In genomic region chr12:49949866-49950265, GRCh38 we compare ENCODE assay signal across 35 cellular contexts. TPM values are rescaled to one million over a fixed set of nuclear protein-coding genes. Genes with fewer than 3 reads are reported as not detected.
"Had no signal": no experiment of that assay in that cellular context is flagged by ENCODE, and none has a peak within 500 bp of the region (broad histone marks: within the 10 kb centered on the region; RNA-seq: fewer than 3 reads in every experiment).

No MANE protein-coding gene starts in this region.

- H3K36me3 Mint-ChIP-seq: memory B cell; mesothelial cell of epicardium; naive B cell; natural killer cell treated with Interleukin-12 subunit alpha and Interleukin-12 subunit beta and Interleukin-15 and Interleukin-18, amount 100 ng/mL, for 72 hours; stimulated activated effector memory CD8-positive, alpha-beta T cell treated with anti-CD3 and anti-CD28 coated beads, Interleukin-12 subunit alpha, Interleukin-12 subunit beta, amount 100 ng/mL, for 72 hours; type B pancreatic cell had no signal

- H3K4me1 ChIP-seq: gastrocnemius medialis had no signal

- H3K4me3 Mint-ChIP-seq: endodermal cell; memory B cell; mesothelial cell of epicardium; naive B cell; natural killer cell treated with Interleukin-12 subunit alpha and Interleukin-12 subunit beta and Interleukin-15 and Interleukin-18, amount 100 ng/mL, for 72 hours; neural crest cell; stimulated activated effector memory CD8-positive, alpha-beta T cell treated with anti-CD3 and anti-CD28 coated beads, Interleukin-12 subunit alpha, Interleukin-12 subunit beta, amount 100 ng/mL, for 72 hours; type B pancreatic cell had no signal

- H3K27ac Mint-ChIP-seq: endodermal cell; memory B cell; mesothelial cell of epicardium; natural killer cell treated with Interleukin-12 subunit alpha and Interleukin-12 subunit beta and Interleukin-15 and Interleukin-18, amount 100 ng/mL, for 72 hours; progenitor cell of endocrine pancreas; stimulated activated effector memory CD8-positive, alpha-beta T cell treated with anti-CD3 and anti-CD28 coated beads, Interleukin-12 subunit alpha, Interleukin-12 subunit beta, amount 100 ng/mL, for 72 hours; type B pancreatic cell had no signal

- DNase-seq: effector CD4-positive, alpha-beta T cell; foreskin fibroblast; gastrocnemius medialis; naive B cell; pancreas; stimulated activated CD4-positive, alpha-beta T cell treated with anti-CD3 and anti-CD28 coated beads, Interleukin-2, amount 100 ng/mL, for 24 hours; stimulated activated CD4-positive, alpha-beta T cell treated with anti-CD3 and anti-CD28 coated beads, Interleukin-4, amount 100 ng/mL, for 24 hours; stimulated activated naive CD4-positive, alpha-beta T cell treated with Interleukin-2 at 50 U/mL for 16 hours; stomach; tibial artery had no signal

- FAIRE-seq: colon, keratinocyte, pancreas, urothelium cell line had no signal

- H3K36me3 ChIP-seq: gastrocnemius medialis, neutrophil, pancreas, stomach, tibial artery had no signal

- H3K27ac ChIP-seq: dorsolateral prefrontal cortex, epithelial cell of prostate, gastrocnemius medialis, neutrophil, pancreas, stomach, tibial artery had no signal

- H3K27me3 ChIP-seq: pancreas had no signal

- ATAC-seq: esophagus mucosa; gastrocnemius medialis; left lobe of liver; mucosa of descending colon; natural killer cell treated with Interleukin-12 subunit alpha and Interleukin-12 subunit beta and Interleukin-15 and Interleukin-18, amount 100 ng/mL, for 72 hours; pancreas; stimulated activated effector memory CD8-positive, alpha-beta T cell treated with anti-CD3 and anti-CD28 coated beads, Interleukin-12 subunit alpha, Interleukin-12 subunit beta, amount 100 ng/mL, for 72 hours had no signal

- H3K4me3 ChIP-seq: dorsolateral prefrontal cortex, gastrocnemius medialis, lung, mucosa of descending colon, pancreas, smooth muscle cell, stomach, tibial artery had no signal

- H3K9me3 ChIP-seq: gastrocnemius medialis, mucosa of descending colon, neutrophil, pancreas, stomach, tibial artery had no signal

- H3K9me3 Mint-ChIP-seq: endodermal cell; memory B cell; mesothelial cell of epicardium; naive B cell; natural killer cell treated with Interleukin-12 subunit alpha and Interleukin-12 subunit beta and Interleukin-15 and Interleukin-18, amount 100 ng/mL, for 72 hours; neural crest cell; stimulated activated effector memory CD8-positive, alpha-beta T cell treated with anti-CD3 and anti-CD28 coated beads, Interleukin-12 subunit alpha, Interleukin-12 subunit beta, amount 100 ng/mL, for 72 hours; type B pancreatic cell had no signal

RNA-seq across cellular contexts. Expression of gene AQP2, which starts 0.7 kb away (rescaled TPM):
- total RNA-seq: dorsolateral prefrontal cortex; endodermal cell; esophagus mucosa; gastrocnemius medialis; glomerular endothelial cell; left lobe of liver; liver; lung; mesothelial cell of epicardium; mucosa of descending colon; natural killer cell treated with Interleukin-12 subunit alpha and Interleukin-12 subunit beta and Interleukin-15 and Interleukin-18, amount 100 ng/mL, for 72 hours; neural crest cell; omental fat pad; sciatic nerve; subcutaneous adipose tissue; temporal lobe had no signal
- polyA plus RNA-seq: keratinocyte, liver, lung, stomach had no signal

RNA-seq across cellular contexts. Expression of gene AQP5, which starts 11.8 kb away (rescaled TPM):
- total RNA-seq: gastrocnemius medialis; glomerular endothelial cell; left lobe of liver; liver; mucosa of descending colon; natural killer cell treated with Interleukin-12 subunit alpha and Interleukin-12 subunit beta and Interleukin-15 and Interleukin-18, amount 100 ng/mL, for 72 hours; omental fat pad; smooth muscle cell; subcutaneous adipose tissue had no signal
- polyA plus RNA-seq: keratinocyte, liver, smooth muscle cell had no signal

RNA-seq across cellular contexts. Expression of gene AQP6, which starts 22.9 kb away (rescaled TPM):
- total RNA-seq: esophagus mucosa; gastrocnemius medialis; glomerular endothelial cell; liver; natural killer cell treated with Interleukin-12 subunit alpha and Interleukin-12 subunit beta and Interleukin-15 and Interleukin-18, amount 100 ng/mL, for 72 hours; smooth muscle cell had no signal
- polyA plus RNA-seq: smooth muscle cell had no signal

RNA-seq across cellular contexts. Expression of gene FAIM2, which starts 46.2 kb away (rescaled TPM):
- total RNA-seq: endodermal cell, glomerular endothelial cell, left lobe of liver, progenitor cell of endocrine pancreas had no signal
- polyA plus RNA-seq: keratinocyte had no signal
